In genomic region chr3:59867185-59868002, GRCh38 we compare ENCODE assay signal across 13 cellular contexts.
"Had no signal": no experiment of that assay in that cellular context is flagged by ENCODE, and none has a peak within 500 bp of the region (broad histone marks: within the 10 kb centered on the region; RNA-seq: fewer than 3 reads in every experiment).

No MANE protein-coding gene starts in this region.

- H3K4me3 ChIP-seq: gastrocnemius medialis, heart right ventricle, testis, uterus had no signal

- H3K9me3 ChIP-seq: gastrocnemius medialis, heart right ventricle, testis, uterus had no signal

- H3K27ac ChIP-seq: epithelial cell of prostate, gastrocnemius medialis, heart right ventricle, testis, uterus had no signal

- H3K36me3 ChIP-seq: gastrocnemius medialis, heart right ventricle, uterus had no signal

- DNase-seq: effector memory CD4-positive, alpha-beta T cell; gastrocnemius medialis; heart right ventricle; mammary epithelial cell; nephron progenitor cell; SIG-M5; stimulated activated CD4-positive, alpha-beta T cell treated with anti-CD3 and anti-CD28 coated beads, Interleukin-2, amount 100 ng/mL, for 24 hours; stimulated activated naive CD4-positive, alpha-beta T cell treated with Interleukin-2 at 50 U/mL for 16 hours; testis; uterus had no signal

- H3K4me1 ChIP-seq: gastrocnemius medialis, testis, uterus had no signal

- H3K4me3 Mint-ChIP-seq: brain, nephron progenitor cell had no signal

- H3K27me3 ChIP-seq: gastrocnemius medialis, heart right ventricle, testis, uterus had no signal

- H3K27ac Mint-ChIP-seq: nephron progenitor cell had no signal

- ATAC-seq: gastrocnemius medialis, heart right ventricle, sciatic nerve had no signal

- H3K36me3 Mint-ChIP-seq: brain had no signal

- H3K27me3 Mint-ChIP-seq: brain had no signal
